Comparison of ENCODE assay signal across 2 cellular contexts in genomic region chr17:58694302-58694701, GRCh38.
TF ChIP-seq lines count a peak whose summit lies in the region.

No MANE protein-coding gene starts in this region.

TF ChIP-seq in A549, 52 proteins besides CTCF, POLR2A, EP300 and RAD21:
- TF ChIP-seq FOXS1 (CRISPR knock-in tag; IDR thresholded peaks at IDR 0.05) (no peak), REST (IDR thresholded peaks at IDR 0.05) (no peak), RNF2 (IDR thresholded peaks at IDR 0.05; ENCODE audit: borderline replicate concordance, low read depth) (no peak), JUNB (IDR thresholded peaks at IDR 0.05) (no peak), NPAS2 (CRISPR knock-in tag; IDR thresholded peaks at IDR 0.05; ENCODE audit: borderline replicate concordance) (no peak), ZFP36 (IDR thresholded peaks at IDR 0.05; ENCODE audit: borderline replicate concordance, partially characterized antibody) (no peak), CBX2 (IDR thresholded peaks at IDR 0.05; ENCODE audit: borderline replicate concordance, low read depth) (no peak), E2F6 (IDR thresholded peaks at IDR 0.05; ENCODE audit: borderline replicate concordance, low read depth) (no peak), RARB (CRISPR knock-in tag; IDR thresholded peaks at IDR 0.05) (no peak), PBX3 (IDR thresholded peaks at IDR 0.05) (no peak), KDM1A (IDR thresholded peaks at IDR 0.05; ENCODE audit: low read depth) (no peak), CHD4 (IDR thresholded peaks at IDR 0.05; ENCODE audit: borderline replicate concordance) (no peak), MYC (IDR thresholded peaks at IDR 0.05; ENCODE audit: borderline replicate concordance, low read length) (no peak), ZNF302 (CRISPR knock-in tag; IDR thresholded peaks at IDR 0.05) (no peak), NR3C1 (IDR thresholded peaks at IDR 0.05) (no peak), RFX5 (IDR thresholded peaks at IDR 0.05) (no peak), JUN (IDR thresholded peaks at IDR 0.05) (no peak), ZSCAN20 (CRISPR knock-in tag; IDR thresholded peaks at IDR 0.05) (no peak), TP53 (CRISPR knock-in tag; IDR thresholded peaks at IDR 0.05) (no peak)

TF ChIP-seq in endothelial cell of umbilical vein, 7 proteins besides CTCF, POLR2A, EP300 and RAD21:
- no peak for TF ChIP-seq MAX (IDR thresholded peaks at IDR 0.05; ENCODE audit: insufficient read depth, insufficient read length)
- TF ChIP-seq JUN (IDR thresholded peaks at IDR 0.05; ENCODE audit: borderline replicate concordance, insufficient read depth, insufficient read length, low read depth): no peak
- no peak for TF ChIP-seq GATA2 (IDR thresholded peaks at IDR 0.05; ENCODE audit: insufficient read depth, insufficient read length, low read depth, low read length)
- TF ChIP-seq MYC (IDR thresholded peaks at IDR 0.05; ENCODE audit: low read depth, low read length): no peak
- no peak for TF ChIP-seq FOS (IDR thresholded peaks at IDR 0.05; ENCODE audit: borderline replicate concordance, insufficient read depth, low read length)
- TF ChIP-seq EZH2 (IDR thresholded peaks at IDR 0.05; ENCODE audit: borderline replicate concordance, low read depth, low read length, severe bottlenecking): no peak
- no peak for TF ChIP-seq POLR2AphosphoS5 (IDR thresholded peaks at IDR 0.05; ENCODE audit: insufficient read depth, low read depth, low read length)
